In the genomic region with DNA sequence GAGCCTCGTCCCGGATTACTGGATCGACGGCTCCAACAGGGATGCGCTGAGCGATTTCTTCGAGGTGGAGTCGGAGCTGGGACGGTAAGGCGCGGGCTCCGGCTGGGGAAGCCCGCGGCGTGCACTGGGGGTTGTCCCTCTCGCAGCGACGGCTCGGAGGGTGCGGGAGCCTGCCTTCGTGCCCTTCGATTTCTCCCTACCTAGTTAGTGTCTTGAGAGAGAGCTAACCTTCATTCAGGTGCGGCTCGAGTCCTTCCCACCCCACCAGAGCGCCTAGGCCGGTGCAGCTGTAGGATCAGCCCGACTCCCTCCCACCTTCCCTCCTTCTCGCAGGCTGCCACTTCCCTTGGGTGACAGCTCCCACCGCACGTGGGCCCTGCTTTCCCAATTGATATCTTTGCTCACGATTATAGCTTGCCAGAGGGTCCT, we compare ENCODE assay signal across 8 cellular contexts.
DNase-seq lines count a peak whose midpoint lies in the region; ATAC-seq, FAIRE-seq and TF ChIP-seq lines count a peak whose summit lies in the region.

No MANE protein-coding gene starts in this region.

- H3K4me3 ChIP-seq in AG10803 (ENCODE audit: low read length) (peak overlapping the region; percentile 62), iPS DF 6.9 (ENCODE audit: low read length) (peak overlapping the region; percentile 81; the same call in 1 of the 2 replicates)

- TF ChIP-seq CTCF in AG10803 (conservative IDR thresholded peaks at IDR 0.05; ENCODE audit: low read length), result no peak

- no CpG with 5 or more reads among the region's 31 CpGs for WGBS in iPS DF 6.9 (ENCODE audit: insufficient coverage, insufficient read length)

- H3K27me3 ChIP-seq in iPS DF 6.9 (ENCODE audit: control insufficient read depth, insufficient read depth, low read length), result peaks cover 6% of the 10 kb centered on the region; the same call in 1 of the 2 replicates

- no peaks in the 10 kb centered on the region for H3K36me3 ChIP-seq in iPS DF 6.9 (ENCODE audit: control insufficient read depth, insufficient read depth, low read length)

- FAIRE-seq in H54 (lab: Jason Lieb, UNC), result no peak

- H3K9me3 ChIP-seq in iPS DF 6.9 (ENCODE audit: control insufficient read depth, insufficient read depth, low read length), result no peaks in the 10 kb centered on the region

- peak; percentile 35 for ATAC-seq in GM18909 (IDR thresholded peaks at IDR 0.05; ENCODE audit: poor library complexity, unreplicated experiment)
- ATAC-seq in HG03066 (IDR thresholded peaks at IDR 0.05; ENCODE audit: low read depth, unreplicated experiment), result peak; percentile 20

- H3K27ac ChIP-seq in iPS DF 6.9 (ENCODE audit: low read length), result no peak overlapping the region

- no peaks in the 10 kb centered on the region for H3K4me1 ChIP-seq in iPS DF 6.9 (ENCODE audit: control insufficient read depth, insufficient read depth, low read length)

- no peak for TF ChIP-seq POLR2A in H54 (IDR thresholded peaks at IDR 0.05; ENCODE audit: low read depth, low read length)

- DNase-seq in AG10803 (ENCODE audit: low read depth) (no peak), iPS DF 6.9 (ENCODE audit: low read depth, low spot score) (no peak), H54 (ENCODE audit: insufficient read length, low spot score) (no peak)
- peak; percentile 52 to 58 for DNase-seq in activated CD4-positive, alpha-beta T cell treated with anti-CD3 and anti-CD28 coated beads, Interleukin-2, amount 50 U/mL, for 48 hours
- peak; percentile 33 to 36 for DNase-seq in stimulated activated CD4-positive, alpha-beta T cell treated with anti-CD3 and anti-CD28 coated beads, Interleukin-2, amount 100 ng/mL, for 48 hours
- DNase-seq in activated CD4-positive, CD25-positive, alpha-beta regulatory T cell treated with anti-CD3 and anti-CD28 coated beads, Interleukin-2, amount 50 U/mL, for 72 hours, result no peak

Comparison
In these comparisons a context has a peak if more than half of its experiments do, and no peak if none do; other contexts are left out.
1. DNase-seq: peak in activated CD4-positive, alpha-beta T cell treated with anti-CD3 and anti-CD28 coated beads, Interleukin-2, amount 50 U/mL, for 48 hours (2 of 2) and stimulated activated CD4-positive, alpha-beta T cell treated with anti-CD3 and anti-CD28 coated beads, Interleukin-2, amount 100 ng/mL, for 48 hours (2 of 2); none in AG10803 (single experiment), iPS DF 6.9 (single experiment), activated CD4-positive, CD25-positive, alpha-beta regulatory T cell treated with anti-CD3 and anti-CD28 coated beads, Interleukin-2, amount 50 U/mL, for 72 hours (single experiment) and H54 (single experiment).